Comparison of ENCODE assay signal across 9 cellular contexts in genomic region chr6:97669191-97669651, GRCh38.
A peak's percentile ranks its signal among the peaks of the same experiment; 100 is the strongest.
DNase-seq lines count a peak whose midpoint lies in the region; ATAC-seq and TF ChIP-seq lines count a peak whose summit lies in the region.
"Had no signal": no experiment of that assay in that cellular context is flagged by ENCODE, and none has a peak within 500 bp of the region (broad histone marks: within the 10 kb centered on the region; RNA-seq: fewer than 3 reads in every experiment).

No MANE protein-coding gene starts in this region.

- 0 out of 2 replicates have a peak overlapping the region, but pooled peaks have one; percentile 9 for H3K27ac ChIP-seq in BLaER1
- H3K27ac ChIP-seq in thoracic aorta: no peak overlapping the region

- ATAC-seq in HG03108 (IDR thresholded peaks at IDR 0.05; ENCODE audit: unreplicated experiment) (peak; percentile 100), thoracic aorta (ENCODE audit: insufficient number of reproducible peaks, low FRiP score, low read depth) (no peak)
- peak; percentile 91 for ATAC-seq in activated T-helper 17 cell treated with anti-CD3 and anti-CD28 coated beads, Interleukin-2, amount 50 U/mL, for 72 hours (replicated peaks)

- peak overlapping the region; percentile 85 for H3K4me2 ChIP-seq in BLaER1

- TF ChIP-seq CTCF in thoracic aorta (IDR thresholded peaks at IDR 0.05) (no peak), osteocyte (IDR thresholded peaks at IDR 0.05) (no peak)

- peak overlapping the region; percentile 10; the same call in 1 of the 2 replicates for H3K9ac ChIP-seq in BLaER1

- H4K20me1 ChIP-seq in BLaER1: no peaks in the 10 kb centered on the region

- H3K36me3 ChIP-seq in BLaER1 (no peaks in the 10 kb centered on the region), thoracic aorta (no peaks in the 10 kb centered on the region)

- no peaks in the 10 kb centered on the region for H3K27me3 ChIP-seq in BLaER1
- no peaks in the 10 kb centered on the region for H3K27me3 ChIP-seq in thoracic aorta (replicated peaks; ENCODE audit: insufficient read depth)

- H3K9me3 Mint-ChIP-seq in activated T-helper 17 cell treated with anti-CD3 and anti-CD28 coated beads, Interleukin-2, amount 50 U/mL, for 72 hours: no peaks in the 10 kb centered on the region
- no peaks in the 10 kb centered on the region for H3K9me3 Mint-ChIP-seq in osteocyte (ENCODE audit: unreplicated experiment)

- no peak overlapping the region for H3K4me3 Mint-ChIP-seq in activated T-helper 17 cell treated with anti-CD3 and anti-CD28 coated beads, Interleukin-2, amount 50 U/mL, for 72 hours
- no peak overlapping the region for H3K4me3 Mint-ChIP-seq in osteocyte (ENCODE audit: unreplicated experiment)
- H3K4me3 Mint-ChIP-seq: central memory CD8-positive, alpha-beta T cell had no signal

- H3K4me1 ChIP-seq in BLaER1 (peaks cover 30% of the 10 kb centered on the region), thoracic aorta (ENCODE audit: control insufficient read depth in 1 of 2, low read depth in 2 of 2) (peaks cover 0 to 6% of the 10 kb centered on the region in 2 donors)

- no peaks in the 10 kb centered on the region for H3K4me1 Mint-ChIP-seq in activated T-helper 17 cell treated with anti-CD3 and anti-CD28 coated beads, Interleukin-2, amount 50 U/mL, for 72 hours
- H3K4me1 Mint-ChIP-seq in osteocyte (ENCODE audit: unreplicated experiment): no peaks in the 10 kb centered on the region
- H3K4me1 Mint-ChIP-seq: central memory CD8-positive, alpha-beta T cell had no signal

- no peak overlapping the region for H3K27ac Mint-ChIP-seq in activated T-helper 17 cell treated with anti-CD3 and anti-CD28 coated beads, Interleukin-2, amount 50 U/mL, for 72 hours
- no peak overlapping the region for H3K27ac Mint-ChIP-seq in osteocyte (ENCODE audit: unreplicated experiment)

- DNase-seq in GM19238 (ENCODE audit: insufficient read length, low spot score) (peak; percentile 14), islet precursor cell (peak; percentile 81), thoracic aorta (ENCODE audit: low spot score) (no peak), osteocyte (ENCODE audit: extremely low spot score, unreplicated experiment) (no peak), NCI-H2029 treated with DMSO at 0.1 percent for 48 hours (lab: John Stamatoyannopoulos, UW) (no peak)

- H3K4me3 ChIP-seq in BLaER1 (peak overlapping the region; percentile 50), thoracic aorta (peak overlapping the region; percentile 60)

- no peaks in the 10 kb centered on the region for H3K27me3 Mint-ChIP-seq in activated T-helper 17 cell treated with anti-CD3 and anti-CD28 coated beads, Interleukin-2, amount 50 U/mL, for 72 hours
- H3K27me3 Mint-ChIP-seq in osteocyte (ENCODE audit: unreplicated experiment): no peaks in the 10 kb centered on the region
- H3K27me3 Mint-ChIP-seq: central memory CD8-positive, alpha-beta T cell had no signal

- no peaks in the 10 kb centered on the region for H3K36me3 Mint-ChIP-seq in activated T-helper 17 cell treated with anti-CD3 and anti-CD28 coated beads, Interleukin-2, amount 50 U/mL, for 72 hours (ENCODE audit: low read depth)
- no peaks in the 10 kb centered on the region for H3K36me3 Mint-ChIP-seq in osteocyte (ENCODE audit: unreplicated experiment)

- H3K9me3 ChIP-seq in BLaER1 (no peaks in the 10 kb centered on the region), thoracic aorta (no peaks in the 10 kb centered on the region)

Comparison
In these comparisons a context has a peak if more than half of its experiments do, and no peak if none do; other contexts are left out.
1. DNase-seq: peak in GM19238 (single experiment) and islet precursor cell (single experiment); none in thoracic aorta (single experiment), osteocyte (single experiment) and NCI-H2029 treated with DMSO at 0.1 percent for 48 hours (single experiment).